In the genomic region with DNA sequence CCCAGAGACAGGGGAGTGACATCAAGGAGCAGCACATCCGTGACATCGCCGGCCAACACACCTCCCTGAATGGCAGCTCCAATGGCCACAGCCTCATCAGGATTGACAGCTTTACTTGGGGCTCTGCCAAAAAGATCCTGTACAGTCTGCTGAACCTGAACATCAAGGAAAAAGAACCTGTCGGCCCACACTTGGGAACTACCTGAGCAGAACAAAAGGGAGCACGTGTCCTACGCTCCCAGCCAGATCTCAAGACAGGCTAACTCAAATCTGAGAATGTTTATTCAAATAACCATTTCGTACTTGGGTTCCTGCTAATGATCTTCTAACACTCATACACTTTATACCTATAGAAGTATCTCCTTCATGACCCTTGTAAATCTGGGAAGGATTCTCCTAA, we compare ENCODE assay signal across 24 cellular contexts. TPM values are rescaled to one million over a fixed set of nuclear protein-coding genes. Genes with fewer than 3 reads are reported as not detected.
DNase-seq lines count a peak whose midpoint lies in the region; ATAC-seq, FAIRE-seq and TF ChIP-seq lines count a peak whose summit lies in the region.
"Had no signal": no experiment of that assay in that cellular context is flagged by ENCODE, and none has a peak within 500 bp of the region (broad histone marks: within the 10 kb centered on the region; RNA-seq: fewer than 3 reads in every experiment).

No MANE protein-coding gene starts in this region.

- no peaks in the 10 kb centered on the region for H3K9me3 Mint-ChIP-seq in MCF 10A (ENCODE audit: unreplicated experiment)
- no peaks in the 10 kb centered on the region for H3K9me3 Mint-ChIP-seq in stimulated activated memory B cell treated with anti-CD40 and anti-IgM and Interleukin-4, amounts not matched to agents 10 μg/mL and 1 μg/mL and 100 μg/mL, for 72 hours
- H3K9me3 Mint-ChIP-seq: activated B cell treated with CpG ODN at 0.5 μM for 24 hours; T-helper 1 cell treated with Interleukin-12 subunit alpha and Interleukin-12 subunit beta and Interleukin-4 antibody, amounts not matched to agents 30 μg/mL and 1 μg/mL, for 36 hours had no signal

- peaks cover 7% of the 10 kb centered on the region for H3K4me1 Mint-ChIP-seq in MCF 10A (ENCODE audit: insufficient read depth, unreplicated experiment)
- H3K4me1 Mint-ChIP-seq in stimulated activated memory B cell treated with anti-CD40 and anti-IgM and Interleukin-4, amounts not matched to agents 10 μg/mL and 1 μg/mL and 100 μg/mL, for 72 hours, result peaks cover 11% of the 10 kb centered on the region

- POLR2A ChIA-PET in MCF 10A (lab: Yijun Ruan, JAX), result interaction anchor here (1.0 to 2.2 kb wide), 3 partner anchors 10 to 95 kb away, joined by 3 to 5 read pairs (median 5); partner anchors contain the start of gene EGR1

- H3K27me3 Mint-ChIP-seq in MCF 10A (ENCODE audit: insufficient read depth, unreplicated experiment), result no peaks in the 10 kb centered on the region
- no peaks in the 10 kb centered on the region for H3K27me3 Mint-ChIP-seq in stimulated activated memory B cell treated with anti-CD40 and anti-IgM and Interleukin-4, amounts not matched to agents 10 μg/mL and 1 μg/mL and 100 μg/mL, for 72 hours
- H3K27me3 Mint-ChIP-seq: activated B cell treated with CpG ODN at 0.5 μM for 24 hours had no signal

- H3K27me3 ChIP-seq in bronchial epithelial cell (ENCODE audit: control insufficient read depth, insufficient read depth, low read length) (no peaks in the 10 kb centered on the region), ovary (no peaks in the 10 kb centered on the region)
- H3K27me3 ChIP-seq: esophagus squamous epithelium, neutrophil, right atrium auricular region, tibial nerve had no signal

- no peak overlapping the region for H3K27ac ChIP-seq in ovary
- H3K27ac ChIP-seq: right atrium auricular region, tibial nerve had no signal

- ATAC-seq in stimulated activated memory B cell treated with anti-CD40 and anti-IgM and Interleukin-4, amounts not matched to agents 10 μg/mL and 1 μg/mL and 100 μg/mL, for 72 hours, result no peak
- no peak for ATAC-seq in SK-N-SH treated with all-trans-retinoic acid at 6 μM for 48 hours
- ATAC-seq: left lobe of liver had no signal

- CTCF ChIA-PET in MCF 10A (lab: Yijun Ruan, JAX), result interaction anchor here (1.2 to 1.5 kb wide), 2 partner anchors 12 to 56 kb away, joined by 4 read pairs; no protein-coding TSS in a partner anchor

- no peak overlapping the region for H3K4me3 ChIP-seq in bronchial epithelial cell (ENCODE audit: low read depth, low read length)
- no peak overlapping the region for H3K4me3 ChIP-seq in ovary
- H3K4me3 ChIP-seq: esophagus squamous epithelium, right atrium auricular region, tibial nerve had no signal

- TF ChIP-seq CTCF in MCF 10A (IDR thresholded peaks at IDR 0.05; ENCODE audit: unreplicated experiment), result no peak
- no peak for TF ChIP-seq CTCF in bronchial epithelial cell (IDR thresholded peaks at IDR 0.05; ENCODE audit: insufficient read depth, low read length, severe bottlenecking)
- no peak for TF ChIP-seq CTCF in ovary (IDR thresholded peaks at IDR 0.05)

- no peak overlapping the region for H3K27ac Mint-ChIP-seq in MCF 10A (ENCODE audit: low read depth, unreplicated experiment)
- peak overlapping the region; percentile 24 for H3K27ac Mint-ChIP-seq in stimulated activated memory B cell treated with anti-CD40 and anti-IgM and Interleukin-4, amounts not matched to agents 10 μg/mL and 1 μg/mL and 100 μg/mL, for 72 hours
- H3K27ac Mint-ChIP-seq: activated B cell treated with CpG ODN at 0.5 μM for 24 hours; T-helper 1 cell treated with Interleukin-12 subunit alpha and Interleukin-12 subunit beta and Interleukin-4 antibody, amounts not matched to agents 30 μg/mL and 1 μg/mL, for 36 hours had no signal

- H3K9me3 ChIP-seq in ovary, result no peaks in the 10 kb centered on the region
- H3K9me3 ChIP-seq: esophagus squamous epithelium, neutrophil, right atrium auricular region, tibial nerve had no signal

- intact Hi-C loops in MCF 10A (cut with micrococcal nuclease) (no loop called here), ovary (cut with DNase I) (no loop called here)

- BruUV-seq in MCF 10A (replicated peaks; lab: Mats Ljungman, UMichigan), result no TSS peak

- no peaks in the 10 kb centered on the region for H3K4me1 ChIP-seq in ovary (ENCODE audit: insufficient read depth)

- H3K36me3 Mint-ChIP-seq in MCF 10A (ENCODE audit: insufficient read depth, unreplicated experiment), result peaks cover 95% of the 10 kb centered on the region
- peaks cover 68% of the 10 kb centered on the region for H3K36me3 Mint-ChIP-seq in stimulated activated memory B cell treated with anti-CD40 and anti-IgM and Interleukin-4, amounts not matched to agents 10 μg/mL and 1 μg/mL and 100 μg/mL, for 72 hours

- in situ Hi-C loops in T47D (cut with HindIII; ENCODE audit: low pct_unique_long_range_greater_than_20kb, low sequenced_read_pairs), result no loop called here

- peak; percentile 13 for TF ChIP-seq POLR2A in GM19099 (IDR thresholded peaks at IDR 0.05; ENCODE audit: extremely low read depth, insufficient read length, low read depth)
- no peak for TF ChIP-seq POLR2A in ovary (IDR thresholded peaks at IDR 0.05)

- no peak overlapping the region for H3K4me3 Mint-ChIP-seq in MCF 10A (ENCODE audit: unreplicated experiment)
- no peak overlapping the region for H3K4me3 Mint-ChIP-seq in stimulated activated memory B cell treated with anti-CD40 and anti-IgM and Interleukin-4, amounts not matched to agents 10 μg/mL and 1 μg/mL and 100 μg/mL, for 72 hours
- H3K4me3 Mint-ChIP-seq: activated B cell treated with CpG ODN at 0.5 μM for 24 hours; T-helper 1 cell treated with Interleukin-12 subunit alpha and Interleukin-12 subunit beta and Interleukin-4 antibody, amounts not matched to agents 30 μg/mL and 1 μg/mL, for 36 hours had no signal

- 90 to 92% (median 91%) methylated on average over 7 of the region's 7 CpGs for WGBS in ovary, 3 donors

- DNase-seq in T47D (ENCODE audit: low read depth in 1 of 2, low spot score in 1 of 2), result peak; percentile 12 to 94
- no peak for DNase-seq in MCF 10A (ENCODE audit: unreplicated experiment)
- peak; percentile 38 for DNase-seq in bronchial epithelial cell (ENCODE audit: low read depth)
- DNase-seq in ovary, result no peak
- no peak for DNase-seq in nucleus accumbens (lab: John Stamatoyannopoulos, UW)
- DNase-seq: activated B cell treated with CpG ODN at 0.5 μM for 24 hours; activated gamma-delta T cell; aorta; cerebellar nuclear complex; effector CD4-positive, alpha-beta T cell; esophagus squamous epithelium; NCI-H1417; NCI-H524 treated with DMSO at 0.1 percent for 48 hours; SHP77 treated with DMSO at 0.1 percent for 48 hours; stimulated activated CD4-positive, alpha-beta T cell treated with anti-CD3 and anti-CD28 coated beads, Interleukin-15, amount 100 ng/mL, for 24 hours had no signal

- H3K36me3 ChIP-seq in bronchial epithelial cell (ENCODE audit: control insufficient read depth, insufficient read depth, low read length) (peaks cover 29% of the 10 kb centered on the region), ovary (no peaks in the 10 kb centered on the region)

- no peak for FAIRE-seq in bronchial epithelial cell (lab: Jason Lieb, UNC)
- FAIRE-seq: HTR-8/SVneo had no signal

- TF ChIP-seq EP300 in ovary (IDR thresholded peaks at IDR 0.05), result no peak

TF ChIP-seq in SK-N-SH treated with all-trans-retinoic acid at 6 μM for 48 hours, 23 proteins besides CTCF, POLR2A, EP300 and RAD21 (continues in another document):
- TF ChIP-seq OSR1 (CRISPR knock-in tag; IDR thresholded peaks at IDR 0.05) (no peak), RARB (CRISPR knock-in tag; IDR thresholded peaks at IDR 0.05) (no peak), CSRNP3 (CRISPR knock-in tag; IDR thresholded peaks at IDR 0.05) (no peak), TSHZ2 (CRISPR knock-in tag; IDR thresholded peaks at IDR 0.05) (no peak), CSDC2 (CRISPR knock-in tag; IDR thresholded peaks at IDR 0.05) (no peak), ISL1 (CRISPR knock-in tag; IDR thresholded peaks at IDR 0.05) (no peak), ZNF8 (CRISPR knock-in tag; IDR thresholded peaks at IDR 0.05) (no peak)

RNA-seq across cellular contexts. Expression of gene HSPA9, which starts 15.3 kb away (rescaled TPM):
- total RNA-seq in MCF 10A (2022) (1,057 and 1,102 TPM in 2 replicates), bronchial epithelial cell (820 and 1,205 TPM in 2 replicates), ovary (100 to 1,000 TPM; 147 to 340 (median 180) TPM)
- polyA plus RNA-seq in ovary, result 100 to 1,000 TPM in 1 of 2 donors, 10 to 100 TPM in 1; 85.4 to 220 TPM

RNA-seq across cellular contexts. Expression of gene ETF1, which starts 16.9 kb away (rescaled TPM):
- 307 and 349 TPM in 2 replicates for total RNA-seq in MCF 10A (2022)
- 173 and 183 TPM in 2 replicates for total RNA-seq in bronchial epithelial cell
- 100 to 1,000 TPM in 1 of 7 donors, 10 to 100 TPM in 6; 41.3 to 106 (median 68.3) TPM for total RNA-seq in ovary
- polyA plus RNA-seq in ovary, result 10 to 100 TPM; 29.3 to 70.0 TPM

Comparison
In these comparisons a context has a peak if more than half of its experiments do, and no peak if none do; other contexts are left out.
1. DNase-seq: peak in T47D (2 of 2) and bronchial epithelial cell (single experiment); none in MCF 10A (single experiment), ovary (0 of 5) and nucleus accumbens (0 of 56).